5 cellular contexts compared by ENCODE assay signal in genomic region chr1:173683838-173684237, GRCh38. TPM values are rescaled to one million over a fixed set of nuclear protein-coding genes. Genes with fewer than 3 reads are reported as not detected.
"Had no signal": no experiment of that assay in that cellular context is flagged by ENCODE, and none has a peak within 500 bp of the region (broad histone marks: within the 10 kb centered on the region; RNA-seq: fewer than 3 reads in every experiment).

No MANE protein-coding gene starts in this region.

RNA-seq across cellular contexts. Expression of gene TEX50, which starts 48.7 kb away (rescaled TPM):
- total RNA-seq: GM23338, H4, H7, HFFc6, IMR-90 had no signal
